In genomic region chr18:48996901-48997463, GRCh38 we compare ENCODE assay signal across 9 cellular contexts. TPM values are rescaled to one million over a fixed set of nuclear protein-coding genes. Genes with fewer than 3 reads are reported as not detected.
DNase-seq lines count a peak whose midpoint lies in the region; ATAC-seq and TF ChIP-seq lines count a peak whose summit lies in the region.
"Had no signal": no experiment of that assay in that cellular context is flagged by ENCODE, and none has a peak within 500 bp of the region (broad histone marks: within the 10 kb centered on the region; RNA-seq: fewer than 3 reads in every experiment).

No MANE protein-coding gene starts in this region.

- peak; percentile 37 for ATAC-seq in left lobe of liver
- ATAC-seq in GM19324 (IDR thresholded peaks at IDR 0.05; ENCODE audit: low FRiP score, unreplicated experiment) = no peak

- in situ Hi-C loops in astrocyte of the spinal cord (cut with HindIII; ENCODE audit: low sequenced_read_pairs) = no loop called here

- no peak overlapping the region for H3K4me3 ChIP-seq in AG10803 (ENCODE audit: low read length)
- H3K4me3 ChIP-seq in astrocyte of the spinal cord (ENCODE audit: low read depth, low read length) = no peak overlapping the region

- TF ChIP-seq CTCF in AG10803 (conservative IDR thresholded peaks at IDR 0.05; ENCODE audit: low read length) = peak; percentile 17; the same call in 1 of the 2 replicates
- TF ChIP-seq CTCF in astrocyte of the spinal cord (IDR thresholded peaks at IDR 0.05; ENCODE audit: low read depth, low read length) = peak; percentile 2

- DNase-seq in AG10803 (ENCODE audit: low read depth) (peak; percentile 96), HS-5 (ENCODE audit: low read depth) (peak; percentile 60), astrocyte of the spinal cord (ENCODE audit: low read depth, low spot score) (peak; percentile 93), left lobe of liver (ENCODE audit: low spot score) (no peak), NCI-H2107 treated with DMSO at 0.1 percent for 48 hours (lab: John Stamatoyannopoulos, UW; ENCODE audit: unreplicated experiment) (no peak), epidermal melanocyte (ENCODE audit: insufficient read length, low spot score) (no peak), NCI-H2029 (lab: John Stamatoyannopoulos, UW) (no peak)
- DNase-seq: naive B cell had no signal

RNA-seq across cellular contexts. Expression of gene SMAD7, which starts 46.2 kb away (rescaled TPM):
- 12.4 TPM for total RNA-seq in left lobe of liver

Comparison
In these comparisons a context has a peak if more than half of its experiments do, and no peak if none do; other contexts are left out.
1. DNase-seq: peak in AG10803 (single experiment), HS-5 (single experiment) and astrocyte of the spinal cord (single experiment); none in left lobe of liver (single experiment), NCI-H2107 treated with DMSO at 0.1 percent for 48 hours (single experiment), epidermal melanocyte (single experiment) and NCI-H2029 (single experiment).